In the genomic region with DNA sequence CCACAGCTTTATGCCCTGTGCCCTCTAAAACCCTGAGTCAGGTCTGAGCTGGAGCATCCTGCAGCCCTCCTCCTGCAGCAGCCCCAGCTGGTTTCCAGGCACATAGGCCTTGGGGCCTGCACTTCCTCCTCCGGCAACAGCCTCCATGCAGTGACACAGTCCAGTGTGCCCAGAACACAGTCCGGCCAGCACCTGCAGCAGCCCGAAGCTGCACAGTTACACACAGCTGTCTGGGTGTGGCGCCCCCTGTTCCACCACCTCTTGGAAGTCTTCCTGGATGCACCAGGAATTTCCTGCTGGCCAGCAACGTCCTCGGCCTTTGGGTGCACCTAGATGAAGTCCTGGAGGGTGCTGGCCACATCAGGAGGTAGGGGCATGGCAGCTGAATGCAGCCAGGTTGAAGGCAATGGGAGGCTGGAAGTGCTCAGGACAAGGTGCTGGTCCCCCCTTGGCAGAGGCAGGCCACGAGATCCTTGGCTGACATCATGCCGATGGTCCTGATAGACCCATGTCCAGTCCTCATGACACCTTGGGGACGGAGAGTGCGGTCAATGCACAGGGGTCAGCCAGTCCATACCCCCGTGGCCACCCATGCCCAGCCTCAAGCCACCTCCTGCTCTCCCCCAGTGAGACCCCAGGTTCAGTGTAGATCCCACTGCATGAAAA, we compare ENCODE assay signal across 26 cellular contexts.
"Had no signal": no experiment of that assay in that cellular context is flagged by ENCODE, and none has a peak within 500 bp of the region (broad histone marks: within the 10 kb centered on the region; RNA-seq: fewer than 3 reads in every experiment).

No MANE protein-coding gene starts in this region.

- H3K27ac ChIP-seq: adrenal gland, Peyer's patch had no signal

- ATAC-seq: activated T-cell treated with anti-CD3 and anti-CD28 coated beads, Interleukin-2, amount 50 U/mL, for 72 hours had no signal

- H3K4me3 ChIP-seq: adrenal gland, Peyer's patch had no signal

- DNase-seq: activated CD4-positive, alpha-beta memory T cell treated with anti-CD3 and anti-CD28 coated beads for 36 hours; activated CD4-positive, alpha-beta T cell treated with anti-CD3 and anti-CD28 coated beads, Interleukin-2, amount 10 ng/mL, durations not matched to agents 7 days and 5 days; activated CD4-positive, CD25-positive, alpha-beta regulatory T cell; activated gamma-delta T cell treated with Interleukin-2 at 50 U/mL for 16 hours; activated naive CD4-positive, alpha-beta T cell treated with anti-CD3 and anti-CD28 coated beads, Interleukin-2, amount 50 U/mL, for 16 hours; activated naive CD8-positive, alpha-beta T cell treated with anti-CD3 and anti-CD28 coated beads, Interleukin-2, amount 10 ng/mL, durations not matched to agents 7 days and 5 days; activated T-cell treated with anti-CD3 and anti-CD28 coated beads, Interleukin-2, amount 50 U/mL, for 72 hours; adrenal gland; anterior cingulate cortex; caudate nucleus; Kasumi-1; KBM-7; NCI-H1105; NCI-H1436 treated with DMSO at 0.1 percent for 48 hours; NCI-H187; NCI-H2081; NCI-H510A treated with DMSO at 0.1 percent for 48 hours; NCI-H69; NK-92 treated with Interleukin-12 subunit alpha and Interleukin-12 subunit beta, amount 100 ng/mL, for 24 hours; OCI-M1; Peyer's patch; SHP77 treated with DMSO at 0.1 percent for 48 hours; T-helper 9 cell had no signal

- FAIRE-seq: TTC549 had no signal

- H3K4me1 ChIP-seq: adrenal gland had no signal

- H3K9me3 ChIP-seq: adrenal gland, Peyer's patch had no signal

- H3K27ac Mint-ChIP-seq: activated CD4-positive, alpha-beta memory T cell treated with anti-CD3 and anti-CD28 coated beads for 36 hours; activated CD4-positive, alpha-beta T cell treated with anti-CD3 and anti-CD28 coated beads, Interleukin-2, amount 10 ng/mL, durations not matched to agents 7 days and 5 days; activated naive CD8-positive, alpha-beta T cell treated with anti-CD3 and anti-CD28 coated beads, Interleukin-2, amount 10 ng/mL, durations not matched to agents 7 days and 5 days; activated T-cell treated with anti-CD3 and anti-CD28 coated beads, Interleukin-2, amount 50 U/mL, for 72 hours; activated T-helper 2 cell treated with anti-CD3 and anti-CD28 coated beads, Interferon-gamma antibody, Interleukin-2, Interleukin-4, amounts not matched to agents 10 μg/mL and 5 μg/mL and 100 μg/mL, durations not matched to agents 14 hours and 24 hours and 36 hours; T-helper 1 cell treated with Interleukin-12 subunit alpha and Interleukin-12 subunit beta and Interleukin-4 antibody, amounts not matched to agents 30 μg/mL and 1 μg/mL, for 36 hours had no signal

- H3K4me3 Mint-ChIP-seq: activated CD4-positive, alpha-beta memory T cell treated with anti-CD3 and anti-CD28 coated beads for 36 hours; activated naive CD8-positive, alpha-beta T cell treated with anti-CD3 and anti-CD28 coated beads, Interleukin-2, amount 10 ng/mL, durations not matched to agents 7 days and 5 days; activated T-cell treated with anti-CD3 and anti-CD28 coated beads, Interleukin-2, amount 50 U/mL, for 72 hours; T-helper 1 cell treated with Interleukin-12 subunit alpha and Interleukin-12 subunit beta and Interleukin-4 antibody, amounts not matched to agents 30 μg/mL and 1 μg/mL, for 36 hours had no signal

- H3K36me3 Mint-ChIP-seq: activated CD4-positive, alpha-beta memory T cell treated with anti-CD3 and anti-CD28 coated beads for 36 hours; activated naive CD8-positive, alpha-beta T cell treated with anti-CD3 and anti-CD28 coated beads, Interleukin-2, amount 10 ng/mL, durations not matched to agents 7 days and 5 days had no signal

- H3K36me3 ChIP-seq: adrenal gland, Peyer's patch had no signal
